ENCODE assay signal across 1 cellular context in the genomic region with DNA sequence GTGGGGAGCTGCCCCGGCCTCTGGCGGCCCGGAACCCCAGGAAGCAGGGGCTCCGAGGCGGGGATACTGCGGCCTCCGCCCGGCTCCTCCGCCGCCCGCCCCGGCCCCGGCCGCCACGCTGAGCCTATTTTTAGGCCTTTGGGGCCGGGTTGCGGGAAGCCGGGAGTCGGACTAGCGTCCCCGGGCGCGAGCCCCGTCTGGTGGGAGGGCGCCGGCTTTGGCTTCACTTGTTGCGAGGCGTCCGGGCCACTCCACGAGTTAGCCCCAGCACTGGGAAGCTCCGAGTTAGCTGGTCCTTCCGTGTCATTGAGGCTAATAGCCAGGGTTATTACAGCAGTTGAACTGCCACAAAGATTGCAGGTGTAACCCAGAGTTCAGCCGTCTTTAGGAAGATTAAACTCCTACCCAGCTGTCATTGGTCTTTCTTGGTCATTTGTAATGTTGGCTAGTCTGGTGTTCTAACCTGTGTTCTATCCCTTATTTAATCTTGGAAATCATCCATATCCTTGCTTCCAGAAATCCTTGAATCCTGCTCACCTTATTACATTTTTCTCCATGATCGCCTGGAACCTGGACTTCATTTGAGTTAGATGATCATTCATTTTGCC.
TF ChIP-seq lines count a peak whose summit lies in the region.

No MANE protein-coding gene starts in this region.

TF ChIP-seq in K562, 482 proteins besides CTCF, POLR2A, EP300 and RAD21 (continued from another document):
- no peak for TF ChIP-seq BRD9 (IDR thresholded peaks at IDR 0.05; ENCODE audit: low read depth, partially characterized antibody)
- TF ChIP-seq, protein P1, sequence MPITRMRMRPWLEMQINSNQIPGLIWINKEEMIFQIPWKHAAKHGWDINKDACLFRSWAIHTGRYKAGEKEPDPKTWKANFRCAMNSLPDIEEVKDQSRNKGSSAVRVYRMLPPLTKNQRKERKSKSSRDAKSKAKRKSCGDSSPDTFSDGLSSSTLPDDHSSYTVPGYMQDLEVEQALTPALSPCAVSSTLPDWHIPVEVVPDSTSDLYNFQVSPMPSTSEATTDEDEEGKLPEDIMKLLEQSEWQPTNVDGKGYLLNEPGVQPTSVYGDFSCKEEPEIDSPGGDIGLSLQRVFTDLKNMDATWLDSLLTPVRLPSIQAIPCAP (CRISPR knock-in tag; IDR thresholded peaks at IDR 0.05; ENCODE audit: borderline replicate concordance) = no peak
- TF ChIP-seq, protein P2, sequence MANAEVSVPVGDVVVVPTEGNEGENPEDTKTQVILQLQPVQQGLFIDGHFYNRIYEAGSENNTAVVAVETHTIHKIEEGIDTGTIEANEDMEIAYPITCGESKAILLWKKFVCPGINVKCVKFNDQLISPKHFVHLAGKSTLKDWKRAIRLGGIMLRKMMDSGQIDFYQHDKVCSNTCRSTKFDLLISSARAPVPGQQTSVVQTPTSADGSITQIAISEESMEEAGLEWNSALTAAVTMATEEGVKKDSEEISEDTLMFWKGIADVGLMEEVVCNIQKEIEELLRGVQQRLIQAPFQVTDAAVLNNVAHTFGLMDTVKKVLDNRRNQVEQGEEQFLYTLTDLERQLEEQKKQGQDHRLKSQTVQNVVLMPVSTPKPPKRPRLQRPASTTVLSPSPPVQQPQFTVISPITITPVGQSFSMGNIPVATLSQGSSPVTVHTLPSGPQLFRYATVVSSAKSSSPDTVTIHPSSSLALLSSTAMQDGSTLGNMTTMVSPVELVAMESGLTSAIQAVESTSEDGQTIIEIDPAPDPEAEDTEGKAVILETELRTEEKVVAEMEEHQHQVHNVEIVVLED (CRISPR knock-in tag; IDR thresholded peaks at IDR 0.05) = no peak
- no peak for TF ChIP-seq NELFE (IDR thresholded peaks at IDR 0.05; ENCODE audit: insufficient read depth, insufficient read length)
- TF ChIP-seq, protein P3, sequence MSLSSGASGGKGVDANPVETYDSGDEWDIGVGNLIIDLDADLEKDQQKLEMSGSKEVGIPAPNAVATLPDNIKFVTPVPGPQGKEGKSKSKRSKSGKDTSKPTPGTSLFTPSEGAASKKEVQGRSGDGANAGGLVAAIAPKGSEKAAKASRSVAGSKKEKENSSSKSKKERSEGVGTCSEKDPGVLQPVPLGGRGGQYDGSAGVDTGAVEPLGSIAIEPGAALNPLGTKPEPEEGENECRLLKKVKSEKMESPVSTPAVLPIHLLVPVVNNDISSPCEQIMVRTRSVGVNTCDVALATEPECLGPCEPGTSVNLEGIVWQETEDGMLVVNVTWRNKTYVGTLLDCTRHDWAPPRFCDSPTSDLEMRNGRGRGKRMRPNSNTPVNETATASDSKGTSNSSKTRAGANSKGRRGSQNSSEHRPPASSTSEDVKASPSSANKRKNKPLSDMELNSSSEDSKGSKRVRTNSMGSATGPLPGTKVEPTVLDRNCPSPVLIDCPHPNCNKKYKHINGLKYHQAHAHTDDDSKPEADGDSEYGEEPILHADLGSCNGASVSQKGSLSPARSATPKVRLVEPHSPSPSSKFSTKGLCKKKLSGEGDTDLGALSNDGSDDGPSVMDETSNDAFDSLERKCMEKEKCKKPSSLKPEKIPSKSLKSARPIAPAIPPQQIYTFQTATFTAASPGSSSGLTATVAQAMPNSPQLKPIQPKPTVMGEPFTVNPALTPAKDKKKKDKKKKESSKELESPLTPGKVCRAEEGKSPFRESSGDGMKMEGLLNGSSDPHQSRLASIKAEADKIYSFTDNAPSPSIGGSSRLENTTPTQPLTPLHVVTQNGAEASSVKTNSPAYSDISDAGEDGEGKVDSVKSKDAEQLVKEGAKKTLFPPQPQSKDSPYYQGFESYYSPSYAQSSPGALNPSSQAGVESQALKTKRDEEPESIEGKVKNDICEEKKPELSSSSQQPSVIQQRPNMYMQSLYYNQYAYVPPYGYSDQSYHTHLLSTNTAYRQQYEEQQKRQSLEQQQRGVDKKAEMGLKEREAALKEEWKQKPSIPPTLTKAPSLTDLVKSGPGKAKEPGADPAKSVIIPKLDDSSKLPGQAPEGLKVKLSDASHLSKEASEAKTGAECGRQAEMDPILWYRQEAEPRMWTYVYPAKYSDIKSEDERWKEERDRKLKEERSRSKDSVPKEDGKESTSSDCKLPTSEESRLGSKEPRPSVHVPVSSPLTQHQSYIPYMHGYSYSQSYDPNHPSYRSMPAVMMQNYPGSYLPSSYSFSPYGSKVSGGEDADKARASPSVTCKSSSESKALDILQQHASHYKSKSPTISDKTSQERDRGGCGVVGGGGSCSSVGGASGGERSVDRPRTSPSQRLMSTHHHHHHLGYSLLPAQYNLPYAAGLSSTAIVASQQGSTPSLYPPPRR (CRISPR knock-in tag; IDR thresholded peaks at IDR 0.05; ENCODE audit: borderline replicate concordance) = no peak
- TF ChIP-seq, protein P4, sequence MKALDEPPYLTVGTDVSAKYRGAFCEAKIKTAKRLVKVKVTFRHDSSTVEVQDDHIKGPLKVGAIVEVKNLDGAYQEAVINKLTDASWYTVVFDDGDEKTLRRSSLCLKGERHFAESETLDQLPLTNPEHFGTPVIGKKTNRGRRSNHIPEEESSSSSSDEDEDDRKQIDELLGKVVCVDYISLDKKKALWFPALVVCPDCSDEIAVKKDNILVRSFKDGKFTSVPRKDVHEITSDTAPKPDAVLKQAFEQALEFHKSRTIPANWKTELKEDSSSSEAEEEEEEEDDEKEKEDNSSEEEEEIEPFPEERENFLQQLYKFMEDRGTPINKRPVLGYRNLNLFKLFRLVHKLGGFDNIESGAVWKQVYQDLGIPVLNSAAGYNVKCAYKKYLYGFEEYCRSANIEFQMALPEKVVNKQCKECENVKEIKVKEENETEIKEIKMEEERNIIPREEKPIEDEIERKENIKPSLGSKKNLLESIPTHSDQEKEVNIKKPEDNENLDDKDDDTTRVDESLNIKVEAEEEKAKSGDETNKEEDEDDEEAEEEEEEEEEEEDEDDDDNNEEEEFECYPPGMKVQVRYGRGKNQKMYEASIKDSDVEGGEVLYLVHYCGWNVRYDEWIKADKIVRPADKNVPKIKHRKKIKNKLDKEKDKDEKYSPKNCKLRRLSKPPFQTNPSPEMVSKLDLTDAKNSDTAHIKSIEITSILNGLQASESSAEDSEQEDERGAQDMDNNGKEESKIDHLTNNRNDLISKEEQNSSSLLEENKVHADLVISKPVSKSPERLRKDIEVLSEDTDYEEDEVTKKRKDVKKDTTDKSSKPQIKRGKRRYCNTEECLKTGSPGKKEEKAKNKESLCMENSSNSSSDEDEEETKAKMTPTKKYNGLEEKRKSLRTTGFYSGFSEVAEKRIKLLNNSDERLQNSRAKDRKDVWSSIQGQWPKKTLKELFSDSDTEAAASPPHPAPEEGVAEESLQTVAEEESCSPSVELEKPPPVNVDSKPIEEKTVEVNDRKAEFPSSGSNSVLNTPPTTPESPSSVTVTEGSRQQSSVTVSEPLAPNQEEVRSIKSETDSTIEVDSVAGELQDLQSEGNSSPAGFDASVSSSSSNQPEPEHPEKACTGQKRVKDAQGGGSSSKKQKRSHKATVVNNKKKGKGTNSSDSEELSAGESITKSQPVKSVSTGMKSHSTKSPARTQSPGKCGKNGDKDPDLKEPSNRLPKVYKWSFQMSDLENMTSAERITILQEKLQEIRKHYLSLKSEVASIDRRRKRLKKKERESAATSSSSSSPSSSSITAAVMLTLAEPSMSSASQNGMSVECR (CRISPR knock-in tag; IDR thresholded peaks at IDR 0.05) = no peak
- peak; percentile 13; the same call in 1 of the 2 replicates for TF ChIP-seq SMAD4 (CRISPR knock-in tag; conservative IDR thresholded peaks at IDR 0.05)
- TF ChIP-seq, protein P5, sequence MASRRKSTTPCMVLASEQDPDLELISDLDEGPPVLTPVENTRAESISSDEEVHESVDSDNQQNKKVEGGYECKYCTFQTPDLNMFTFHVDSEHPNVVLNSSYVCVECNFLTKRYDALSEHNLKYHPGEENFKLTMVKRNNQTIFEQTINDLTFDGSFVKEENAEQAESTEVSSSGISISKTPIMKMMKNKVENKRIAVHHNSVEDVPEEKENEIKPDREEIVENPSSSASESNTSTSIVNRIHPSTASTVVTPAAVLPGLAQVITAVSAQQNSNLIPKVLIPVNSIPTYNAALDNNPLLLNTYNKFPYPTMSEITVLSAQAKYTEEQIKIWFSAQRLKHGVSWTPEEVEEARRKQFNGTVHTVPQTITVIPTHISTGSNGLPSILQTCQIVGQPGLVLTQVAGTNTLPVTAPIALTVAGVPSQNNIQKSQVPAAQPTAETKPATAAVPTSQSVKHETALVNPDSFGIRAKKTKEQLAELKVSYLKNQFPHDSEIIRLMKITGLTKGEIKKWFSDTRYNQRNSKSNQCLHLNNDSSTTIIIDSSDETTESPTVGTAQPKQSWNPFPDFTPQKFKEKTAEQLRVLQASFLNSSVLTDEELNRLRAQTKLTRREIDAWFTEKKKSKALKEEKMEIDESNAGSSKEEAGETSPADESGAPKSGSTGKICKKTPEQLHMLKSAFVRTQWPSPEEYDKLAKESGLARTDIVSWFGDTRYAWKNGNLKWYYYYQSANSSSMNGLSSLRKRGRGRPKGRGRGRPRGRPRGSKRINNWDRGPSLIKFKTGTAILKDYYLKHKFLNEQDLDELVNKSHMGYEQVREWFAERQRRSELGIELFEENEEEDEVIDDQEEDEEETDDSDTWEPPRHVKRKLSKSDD (conservative IDR thresholded peaks at IDR 0.05; ENCODE audit: low read length) = no peak
- no peak for TF ChIP-seq ILF3 (IDR thresholded peaks at IDR 0.05; ENCODE audit: borderline replicate concordance)
- TF ChIP-seq, protein P6, sequence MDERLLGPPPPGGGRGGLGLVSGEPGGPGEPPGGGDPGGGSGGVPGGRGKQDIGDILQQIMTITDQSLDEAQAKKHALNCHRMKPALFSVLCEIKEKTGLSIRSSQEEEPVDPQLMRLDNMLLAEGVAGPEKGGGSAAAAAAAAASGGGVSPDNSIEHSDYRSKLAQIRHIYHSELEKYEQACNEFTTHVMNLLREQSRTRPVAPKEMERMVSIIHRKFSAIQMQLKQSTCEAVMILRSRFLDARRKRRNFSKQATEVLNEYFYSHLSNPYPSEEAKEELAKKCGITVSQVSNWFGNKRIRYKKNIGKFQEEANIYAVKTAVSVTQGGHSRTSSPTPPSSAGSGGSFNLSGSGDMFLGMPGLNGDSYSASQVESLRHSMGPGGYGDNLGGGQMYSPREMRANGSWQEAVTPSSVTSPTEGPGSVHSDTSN (CRISPR knock-in tag; IDR thresholded peaks at IDR 0.05; ENCODE audit: low read depth) = no peak
- TF ChIP-seq, protein P6 (tag; conservative IDR thresholded peaks at IDR 0.05; ENCODE audit: low read depth) = no peak
- TF ChIP-seq RBM34 (IDR thresholded peaks at IDR 0.05; ENCODE audit: borderline replicate concordance, insufficient read depth, low read length) = no peak
- no peak for TF ChIP-seq ZNF551 (CRISPR knock-in tag; IDR thresholded peaks at IDR 0.05)
- TF ChIP-seq BCL6 (CRISPR knock-in tag; IDR thresholded peaks at IDR 0.05) = no peak
- TF ChIP-seq RFX5 (IDR thresholded peaks at IDR 0.05; ENCODE audit: low read depth, low read length) = no peak
TF ChIP-seq in K562: peak in this region for 4.
